In genomic region chr11:94731921-94732601, GRCh38 we compare ENCODE assay signal across 1 cellular context.
TF ChIP-seq lines count a peak whose summit lies in the region.

No MANE protein-coding gene starts in this region.

TF ChIP-seq in endothelial cell of umbilical vein, 7 proteins besides CTCF, POLR2A, EP300 and RAD21 (continued from another document):
- TF ChIP-seq FOS (IDR thresholded peaks at IDR 0.05; ENCODE audit: borderline replicate concordance, insufficient read depth, low read length) (peak; percentile 36), MYC (IDR thresholded peaks at IDR 0.05; ENCODE audit: low read depth, low read length) (no peak), EZH2 (IDR thresholded peaks at IDR 0.05; ENCODE audit: borderline replicate concordance, low read depth, low read length, severe bottlenecking) (no peak), GATA2 (IDR thresholded peaks at IDR 0.05; ENCODE audit: insufficient read depth, insufficient read length, low read depth, low read length) (peak; percentile 35), POLR2AphosphoS5 (IDR thresholded peaks at IDR 0.05; ENCODE audit: insufficient read depth, low read depth, low read length) (no peak)
